Comparison of ENCODE assay signal across 21 cellular contexts in genomic region chr5:51685399-51685798, GRCh38.
A peak's percentile ranks its signal among the peaks of the same experiment; 100 is the strongest.
DNase-seq lines count a peak whose midpoint lies in the region; ATAC-seq, FAIRE-seq and TF ChIP-seq lines count a peak whose summit lies in the region.
"Had no signal": no experiment of that assay in that cellular context is flagged by ENCODE, and none has a peak within 500 bp of the region (broad histone marks: within the 10 kb centered on the region; RNA-seq: fewer than 3 reads in every experiment).

No MANE protein-coding gene starts in this region.

- H3K4me3 ChIP-seq in H1 (ENCODE audit: extremely low read depth in 1 of 4, insufficient read depth in 2 of 4, low read depth in 3 of 4, low read length in 4 of 4) (no peak overlapping the region), BE2C (ENCODE audit: low read depth, low read length) (no peak overlapping the region)
- H3K4me3 ChIP-seq: A549, GM23248 had no signal

- POLR2A ChIA-PET in H1 (lab: Charles Lee; ENCODE audit: partially characterized antibody) = no interaction called here
- POLR2A ChIA-PET in naive thymus-derived CD8-positive, alpha-beta T cell (lab: Charles Lee) = no interaction called here

- H3K9me3 ChIP-seq in H1 (ENCODE audit: insufficient read depth in 2 of 2, low read depth in 1 of 2, low read length in 1 of 2) = peaks cover 3 to 7% of the 10 kb centered on the region in 2 experiments; a peak in 2 of 4 replicates
- no peaks in the 10 kb centered on the region for H3K9me3 ChIP-seq in BE2C
- H3K9me3 ChIP-seq: A549 had no signal

- ATAC-seq in GM18867 (IDR thresholded peaks at IDR 0.05; ENCODE audit: unreplicated experiment) = peak; percentile 56
- ATAC-seq in naive thymus-derived CD8-positive, alpha-beta T cell = no peak
- ATAC-seq in HG03095 (IDR thresholded peaks at IDR 0.05; ENCODE audit: unreplicated experiment) = no peak
- ATAC-seq: A549, HCT116 had no signal

- H3K79me1 ChIP-seq in H1 (ENCODE audit: low read depth, low read length) = no peaks in the 10 kb centered on the region

- no peak for TF ChIP-seq CTCF in H1 (IDR thresholded peaks at IDR 0.05; ENCODE audit: control extremely low read depth in 1 of 3, insufficient read depth in 1 of 3, low read depth in 1 of 3, low read length in 3 of 3)
- TF ChIP-seq CTCF in BE2C (IDR thresholded peaks at IDR 0.05; ENCODE audit: low read depth, low read length) = no peak

- H2BK15ac ChIP-seq in H1 (ENCODE audit: low read length) = no peak overlapping the region

- no peak overlapping the region for H3K4ac ChIP-seq in H1 (replicated peaks; ENCODE audit: insufficient read length, low read depth, low read length)

- TF ChIP-seq POLR2A in H1 (IDR thresholded peaks at IDR 0.05; ENCODE audit: control extremely low read depth in 1 of 2, low read depth in 2 of 2, low read length in 2 of 2) = no peak

- H3K9ac ChIP-seq in H1 (replicated peaks in 1 of 4; ENCODE audit: extremely low read depth in 1 of 4, low read depth in 3 of 4, low read length in 3 of 4) = no peak overlapping the region
- H3K9ac ChIP-seq: GM23248 had no signal

- H3K79me2 ChIP-seq in H1 (ENCODE audit: control insufficient read depth in 1 of 2, insufficient read depth in 2 of 2, low read length in 2 of 2) = no peaks in the 10 kb centered on the region

- H3K4me1 Mint-ChIP-seq in naive thymus-derived CD8-positive, alpha-beta T cell = no peaks in the 10 kb centered on the region
- H3K4me1 Mint-ChIP-seq: CD4-positive, alpha-beta memory T cell had no signal

- no peak overlapping the region for H2BK5ac ChIP-seq in H1 (ENCODE audit: low read depth, low read length)

- H3K27me3 Mint-ChIP-seq in naive thymus-derived CD8-positive, alpha-beta T cell = no peaks in the 10 kb centered on the region
- H3K27me3 Mint-ChIP-seq: CD4-positive, alpha-beta memory T cell had no signal

- H2BK12ac ChIP-seq in H1 (ENCODE audit: low read depth, low read length) = no peak overlapping the region

- no peak overlapping the region for H3K56ac ChIP-seq in H1 (replicated peaks; ENCODE audit: insufficient read length, low read depth, low read length)

- H3K14ac ChIP-seq in H1 (ENCODE audit: insufficient read length) = no peak overlapping the region

- H3K36me3 Mint-ChIP-seq in naive thymus-derived CD8-positive, alpha-beta T cell = no peaks in the 10 kb centered on the region
- H3K36me3 Mint-ChIP-seq: CD4-positive, alpha-beta memory T cell had no signal

- FAIRE-seq in H1 (lab: Jason Lieb, UNC) = no peak
- FAIRE-seq: A549, G401.6, GM12892, GM19239 had no signal

- 88% methylated on average over 3 of the region's 3 CpGs; no CpG with 5 or more reads in 1 of the 2 experiments for WGBS in H1 (ENCODE audit: extremely low coverage in 1 of 2, insufficient coverage in 1 of 2, insufficient read length in 1 of 2, insufficient replicate concordance in 2 of 2, low coverage in 1 of 2, low lambda C conversion rate in 2 of 2, missing lambda C conversion rate in 1 of 2), 2 experiments

- no peak overlapping the region for H2AK5ac ChIP-seq in H1 (ENCODE audit: low read depth, low read length)

- H3K27me3 ChIP-seq in H1 (replicated peaks in 1 of 4; ENCODE audit: control insufficient read depth in 3 of 4, extremely low read depth in 1 of 4, insufficient read depth in 3 of 4, low read length in 3 of 4) (no peaks in the 10 kb centered on the region), BE2C (no peaks in the 10 kb centered on the region)

- no peak overlapping the region for H4K8ac ChIP-seq in H1 (ENCODE audit: extremely low read depth, insufficient read depth, low read length)

- H3K23me2 ChIP-seq in H1 (ENCODE audit: low read depth, low read length) = no peaks in the 10 kb centered on the region

- no peaks in the 10 kb centered on the region for H3K36me3 ChIP-seq in H1 (ENCODE audit: control insufficient read depth in 2 of 4, insufficient read depth in 4 of 4, low read length in 3 of 4)
- H3K36me3 ChIP-seq in BE2C = no peaks in the 10 kb centered on the region

- no peak overlapping the region for H3K23ac ChIP-seq in H1 (ENCODE audit: insufficient read length)

- no peak for TF ChIP-seq EP300 in H1 (IDR thresholded peaks at IDR 0.05; ENCODE audit: borderline replicate concordance in 1 of 2, low read depth in 2 of 2, low read length in 2 of 2)

- H3K9me3 Mint-ChIP-seq in naive thymus-derived CD8-positive, alpha-beta T cell = peaks cover 0 to 15% (median under 1%) of the 10 kb centered on the region in 9 donors

- H3K27ac ChIP-seq in H1 (ENCODE audit: low read depth, low read length) = no peak overlapping the region
- H3K27ac ChIP-seq: A549, GM23248 had no signal

- H2AFZ ChIP-seq in H1 (ENCODE audit: low read length) = no peak overlapping the region
- H2AFZ ChIP-seq: GM23248 had no signal

- H3K27ac Mint-ChIP-seq in naive thymus-derived CD8-positive, alpha-beta T cell = no peak overlapping the region
- H3K27ac Mint-ChIP-seq: CD4-positive, alpha-beta memory T cell; H9 had no signal

- CTCF ChIA-PET in H1 (lab: Charles Lee; ENCODE audit: partially characterized antibody) = no interaction called here

- H4K91ac ChIP-seq in H1 (replicated peaks; ENCODE audit: insufficient read length, low read length) = no peak overlapping the region

- H2BK120ac ChIP-seq in H1 (replicated peaks; ENCODE audit: low read depth, low read length) = no peak overlapping the region

- no peak overlapping the region for H3K18ac ChIP-seq in H1 (ENCODE audit: extremely low read depth, low read length)

- TF ChIP-seq RAD21 in H1 (IDR thresholded peaks at IDR 0.05 in 1 of 2, conservative IDR thresholded peaks at IDR 0.05 in 1 of 2; ENCODE audit: low read depth in 2 of 2, low read length in 2 of 2) = no peak

- DNase-seq in NCI-H69 (lab: John Stamatoyannopoulos, UW) = peak; percentile 14
- DNase-seq in H1 (ENCODE audit: low read depth in 1 of 2, low spot score in 2 of 2) = no peak
- DNase-seq in GF-D8 (lab: John Stamatoyannopoulos, UW) = no peak
- no peak for DNase-seq in BE2C
- DNase-seq in naive thymus-derived CD8-positive, alpha-beta T cell = no peak
- DNase-seq: 8988T; AML-193; C1 segment of cervical spinal cord; CD4-positive, alpha-beta memory T cell; COR-L47; DMS153; DND-41; GM23248; H9 had no signal

- no peak overlapping the region for H3K4me3 Mint-ChIP-seq in naive thymus-derived CD8-positive, alpha-beta T cell
- H3K4me3 Mint-ChIP-seq: CD4-positive, alpha-beta memory T cell; H9 had no signal

- H3K4me1 ChIP-seq in H1 (replicated peaks in 1 of 4; ENCODE audit: control insufficient read depth in 3 of 4, insufficient read depth in 4 of 4, low read length in 3 of 4) = peaks cover 0 to 5% (median 0%) of the 10 kb centered on the region in 4 experiments; a peak in 2 of 7 replicates
- peaks cover 4% of the 10 kb centered on the region for H3K4me1 ChIP-seq in BE2C
- H3K4me1 ChIP-seq: A549 had no signal

- H2BK20ac ChIP-seq in H1 (ENCODE audit: low read length) = no peak overlapping the region

- no peak overlapping the region for H3K4me2 ChIP-seq in H1 (ENCODE audit: insufficient read depth in 1 of 2, low read depth in 2 of 2, low read length in 2 of 2)
- H3K4me2 ChIP-seq: A549 had no signal

- H4K5ac ChIP-seq in H1 (ENCODE audit: insufficient read length, low read depth, low read length) = no peak overlapping the region

- no peaks in the 10 kb centered on the region for H4K20me1 ChIP-seq in H1 (replicated peaks in 1 of 2; ENCODE audit: control insufficient read depth in 1 of 2, insufficient read depth in 2 of 2, low read length in 2 of 2)

TF ChIP-seq in H1, 55 proteins besides CTCF, POLR2A, EP300 and RAD21:
- peak; percentile 47; the same call in 1 of the 2 replicates for TF ChIP-seq SRF (IDR thresholded peaks at IDR 0.05; ENCODE audit: low read depth, low read length)
- no peak for TF ChIP-seq BRCA1 (IDR thresholded peaks at IDR 0.05; ENCODE audit: low read depth, low read length)
- no peak for TF ChIP-seq RXRA (IDR thresholded peaks at IDR 0.05; ENCODE audit: insufficient read depth, low read depth, low read length)
- no peak for TF ChIP-seq GABPA (IDR thresholded peaks at IDR 0.05; ENCODE audit: borderline replicate concordance, insufficient read depth, low read length)
